In genomic region chr4:67587156-67587555, GRCh38 we compare ENCODE assay signal across 17 cellular contexts. TPM values are rescaled to one million over a fixed set of nuclear protein-coding genes. Genes with fewer than 3 reads are reported as not detected.
"Had no signal": no experiment of that assay in that cellular context is flagged by ENCODE, and none has a peak within 500 bp of the region (broad histone marks: within the 10 kb centered on the region; RNA-seq: fewer than 3 reads in every experiment).

No MANE protein-coding gene starts in this region.

- DNase-seq: activated CD4-positive, alpha-beta T cell treated with anti-CD3 and anti-CD28 coated beads for 1 hour; activated CD4-positive, alpha-beta T cell treated with anti-CD3 and anti-CD28 coated beads, Interleukin-2, amount 50 U/mL, for 1 hour; activated CD8-positive, alpha-beta T cell treated with anti-CD3 and anti-CD28 coated beads, Interleukin-2, amount 10 ng/mL, durations not matched to agents 7 days and 5 days; aorta; brain microvascular endothelial cell; caudate nucleus; dermis blood vessel endothelial cell; effector CD8-positive, alpha-beta T cell; foreskin keratinocyte; immature natural killer cell; nephron progenitor cell; small intestine; testis; trophoblast cell; uterus had no signal

- FAIRE-seq: small intestine, TTC549 had no signal

- H3K27ac ChIP-seq: brain microvascular endothelial cell, foreskin keratinocyte, testis, uterus had no signal

RNA-seq across cellular contexts. Expression of gene STAP1, which starts 28.6 kb away (rescaled TPM):
- total RNA-seq: dermis blood vessel endothelial cell, foreskin keratinocyte, glomerular endothelial cell had no signal
